In genomic region chr5:149195337-149195887, GRCh38 we compare ENCODE assay signal across 2 cellular contexts.
TF ChIP-seq lines count a peak whose summit lies in the region.

No MANE protein-coding gene starts in this region.

TF ChIP-seq in IMR-90, 13 proteins besides CTCF, POLR2A, EP300 and RAD21:
- no peak for TF ChIP-seq MAZ (IDR thresholded peaks at IDR 0.05; ENCODE audit: borderline replicate concordance, low read depth, low read length)
- no peak for TF ChIP-seq FOS (IDR thresholded peaks at IDR 0.05; ENCODE audit: low read depth, low read length)
- no peak for TF ChIP-seq RCOR1 (IDR thresholded peaks at IDR 0.05; ENCODE audit: insufficient replicate concordance, low read length)
- TF ChIP-seq BHLHE40 (IDR thresholded peaks at IDR 0.05; ENCODE audit: low read depth, low read length), result no peak
- no peak for TF ChIP-seq NFE2L2 (IDR thresholded peaks at IDR 0.05; ENCODE audit: low read depth, low read length)
- no peak for TF ChIP-seq MAFK (IDR thresholded peaks at IDR 0.05; ENCODE audit: low read depth, low read length)

TF ChIP-seq in liver, 16 proteins besides CTCF, POLR2A, EP300 and RAD21:
- TF ChIP-seq TAF1 (conservative IDR thresholded peaks at IDR 0.05), result no peak
- TF ChIP-seq MAX (IDR thresholded peaks at IDR 0.05), result no peak
- TF ChIP-seq GABPA (IDR thresholded peaks at IDR 0.05 in 1 of 2, conservative IDR thresholded peaks at IDR 0.05 in 1 of 2), result no peak
- TF ChIP-seq YY1 (IDR thresholded peaks at IDR 0.05), result peak; percentile 47
- peak; percentile 25 to 55 for TF ChIP-seq HNF4A (conservative IDR thresholded peaks at IDR 0.05)
- no peak for TF ChIP-seq FOXA2 (IDR thresholded peaks at IDR 0.05)
- TF ChIP-seq JUND (IDR thresholded peaks at IDR 0.05), result peak; percentile 87 to 93
- TF ChIP-seq FOXA1 (IDR thresholded peaks at IDR 0.05), result no peak
- TF ChIP-seq ZBTB33 (IDR thresholded peaks at IDR 0.05), result no peak
- TF ChIP-seq EGR1 (IDR thresholded peaks at IDR 0.05; ENCODE audit: low read depth in 2 of 2), result peak in 1 of 2 donors; percentile 83
- no peak for TF ChIP-seq HNF4G (IDR thresholded peaks at IDR 0.05)
- no peak for TF ChIP-seq ATF3 (IDR thresholded peaks at IDR 0.05)
- no peak for TF ChIP-seq REST (IDR thresholded peaks at IDR 0.05)
- peak; percentile 68 for TF ChIP-seq SP1 (IDR thresholded peaks at IDR 0.05)
- TF ChIP-seq RXRA (IDR thresholded peaks at IDR 0.05), result peak; percentile 57 to 68
- peak; percentile 92 for TF ChIP-seq NR2F2 (IDR thresholded peaks at IDR 0.05)
